In genomic region chr11:69922596-69923111, GRCh38 we compare ENCODE assay signal across 23 cellular contexts.
"Had no signal": no experiment of that assay in that cellular context is flagged by ENCODE, and none has a peak within 500 bp of the region (broad histone marks: within the 10 kb centered on the region; RNA-seq: fewer than 3 reads in every experiment).

No MANE protein-coding gene starts in this region.

- H3K36me3 ChIP-seq: adrenal gland, esophagus muscularis mucosa, gastroesophageal sphincter had no signal

- DNase-seq: activated CD4-positive, alpha-beta memory T cell treated with anti-CD3 and anti-CD28 coated beads for 36 hours; activated CD4-positive, alpha-beta T cell treated with anti-CD3 and anti-CD28 coated beads for 36 hours; activated naive CD4-positive, alpha-beta T cell treated with Interleukin-2 at 50 U/mL for 16 hours; activated T-cell treated with anti-CD3 and anti-CD28 coated beads for 4 hours; dermis blood vessel endothelial cell; effector memory CD4-positive, alpha-beta T cell; left cardiac atrium; nucleus accumbens; small intestine; stimulated activated CD4-positive, alpha-beta T cell treated with anti-CD3 and anti-CD28 coated beads, Interleukin-4, amount 100 ng/mL, for 4 hours; testis had no signal

- H3K36me3 Mint-ChIP-seq: activated CD4-positive, alpha-beta memory T cell treated with anti-CD3 and anti-CD28 coated beads for 36 hours; mesothelial cell of epicardium; natural killer cell treated with Interleukin-12 subunit alpha and Interleukin-12 subunit beta and Interleukin-15 and Interleukin-18, amount 100 ng/mL, for 72 hours; WTC11 had no signal

- H3K4me3 ChIP-seq: adrenal gland, esophagus muscularis mucosa, gastroesophageal sphincter, lung, SK-N-MC, testis had no signal

- H3K9me3 ChIP-seq: adrenal gland, esophagus muscularis mucosa, gastroesophageal sphincter, testis had no signal

- ATAC-seq: activated CD4-positive, alpha-beta T cell treated with anti-CD3 and anti-CD28 coated beads for 36 hours; gastroesophageal sphincter; left cardiac atrium; natural killer cell treated with Interleukin-12 subunit alpha and Interleukin-12 subunit beta and Interleukin-15 and Interleukin-18, amount 100 ng/mL, for 72 hours; stimulated activated memory B cell treated with anti-CD40 and anti-IgM and Interleukin-4, amounts not matched to agents 10 μg/mL and 1 μg/mL and 100 μg/mL, for 72 hours had no signal

- H3K27ac Mint-ChIP-seq: activated CD4-positive, alpha-beta memory T cell treated with anti-CD3 and anti-CD28 coated beads for 36 hours; activated CD4-positive, alpha-beta T cell treated with anti-CD3 and anti-CD28 coated beads for 36 hours; activated T-helper 1 cell treated with anti-CD3 and anti-CD28 coated beads, Interleukin-12 subunit alpha, Interleukin-12 subunit beta, Interleukin-2, Interleukin-4 antibody, amounts not matched to agents 30 ng/mL and 10 ng/mL and 1 ng/mL, durations not matched to agents 14 hours and 24 hours and 36 hours; mesothelial cell of epicardium; natural killer cell treated with Interleukin-12 subunit alpha and Interleukin-12 subunit beta and Interleukin-15 and Interleukin-18, amount 100 ng/mL, for 72 hours; progenitor cell of endocrine pancreas; stimulated activated memory B cell treated with anti-CD40 and anti-IgM and Interleukin-4, amounts not matched to agents 10 μg/mL and 1 μg/mL and 100 μg/mL, for 72 hours; T-helper 2 cell treated with Interferon-gamma antibody and Interleukin-4, amounts not matched to agents 5 μg/mL and 100 μg/mL, for 36 hours; WTC11 had no signal

- H3K4me3 Mint-ChIP-seq: activated CD4-positive, alpha-beta memory T cell treated with anti-CD3 and anti-CD28 coated beads for 36 hours; activated CD4-positive, alpha-beta T cell treated with anti-CD3 and anti-CD28 coated beads for 36 hours; activated T-helper 1 cell treated with anti-CD3 and anti-CD28 coated beads, Interleukin-12 subunit alpha, Interleukin-12 subunit beta, Interleukin-2, Interleukin-4 antibody, amounts not matched to agents 30 ng/mL and 10 ng/mL and 1 ng/mL, durations not matched to agents 14 hours and 24 hours and 36 hours; mesothelial cell of epicardium; natural killer cell treated with Interleukin-12 subunit alpha and Interleukin-12 subunit beta and Interleukin-15 and Interleukin-18, amount 100 ng/mL, for 72 hours; stimulated activated memory B cell treated with anti-CD40 and anti-IgM and Interleukin-4, amounts not matched to agents 10 μg/mL and 1 μg/mL and 100 μg/mL, for 72 hours; T-helper 2 cell treated with Interferon-gamma antibody and Interleukin-4, amounts not matched to agents 5 μg/mL and 100 μg/mL, for 36 hours; WTC11 had no signal

- H3K9me3 Mint-ChIP-seq: activated CD4-positive, alpha-beta memory T cell treated with anti-CD3 and anti-CD28 coated beads for 36 hours; activated T-helper 1 cell treated with anti-CD3 and anti-CD28 coated beads, Interleukin-12 subunit alpha, Interleukin-12 subunit beta, Interleukin-2, Interleukin-4 antibody, amounts not matched to agents 30 ng/mL and 10 ng/mL and 1 ng/mL, durations not matched to agents 14 hours and 24 hours and 36 hours; mesothelial cell of epicardium; natural killer cell treated with Interleukin-12 subunit alpha and Interleukin-12 subunit beta and Interleukin-15 and Interleukin-18, amount 100 ng/mL, for 72 hours; T-helper 2 cell treated with Interferon-gamma antibody and Interleukin-4, amounts not matched to agents 5 μg/mL and 100 μg/mL, for 36 hours; WTC11 had no signal

- H3K27ac ChIP-seq: adrenal gland, SK-N-MC, testis had no signal

- H3K27me3 ChIP-seq: adrenal gland, testis had no signal
